8 cellular contexts compared by ENCODE assay signal in genomic region chr9:35490910-35491465, GRCh38. TPM values are rescaled to one million over a fixed set of nuclear protein-coding genes. Genes with fewer than 3 reads are reported as not detected.
DNase-seq lines count a peak whose midpoint lies in the region; ATAC-seq and TF ChIP-seq lines count a peak whose summit lies in the region.

No MANE protein-coding gene starts in this region.

- H3K9me3 Mint-ChIP-seq in stimulated activated naive CD8-positive, alpha-beta T cell treated with anti-CD3 and anti-CD28 coated beads, Interleukin-15, amount 100 ng/mL, for 72 hours, result peaks cover 0 to 4% of the 10 kb centered on the region in 2 donors

- peak overlapping the region; percentile 72 to 80 for H3K4me3 ChIP-seq in ascending aorta

- H3K27me3 ChIP-seq in ascending aorta, result no peaks in the 10 kb centered on the region

- H3K4me1 ChIP-seq in ascending aorta, result no peaks in the 10 kb centered on the region

- TF ChIP-seq CTCF in ascending aorta (IDR thresholded peaks at IDR 0.05), result no peak

- no peak for ATAC-seq in stimulated activated naive CD8-positive, alpha-beta T cell treated with anti-CD3 and anti-CD28 coated beads, Interleukin-15, amount 100 ng/mL, for 72 hours
- no peak for ATAC-seq in HG03097 (IDR thresholded peaks at IDR 0.05; ENCODE audit: low FRiP score, unreplicated experiment)
- ATAC-seq in GM21447 (IDR thresholded peaks at IDR 0.05; ENCODE audit: unreplicated experiment), result no peak

- no peaks in the 10 kb centered on the region for H3K36me3 ChIP-seq in ascending aorta

- H3K27ac ChIP-seq in ascending aorta, result peak overlapping the region; percentile 98 to 99

- peaks cover 12% of the 10 kb centered on the region for H3K27me3 Mint-ChIP-seq in stimulated activated naive CD8-positive, alpha-beta T cell treated with anti-CD3 and anti-CD28 coated beads, Interleukin-15, amount 100 ng/mL, for 72 hours

- peaks cover 0 to 6% of the 10 kb centered on the region in 2 donors for H3K9me3 ChIP-seq in ascending aorta

- peak overlapping the region; percentile 92 to 94 for H3K4me3 Mint-ChIP-seq in stimulated activated naive CD8-positive, alpha-beta T cell treated with anti-CD3 and anti-CD28 coated beads, Interleukin-15, amount 100 ng/mL, for 72 hours

- peak overlapping the region in 1 of 2 donors; percentile 72 for H3K27ac Mint-ChIP-seq in stimulated activated naive CD8-positive, alpha-beta T cell treated with anti-CD3 and anti-CD28 coated beads, Interleukin-15, amount 100 ng/mL, for 72 hours

- DNase-seq in DMS 273 (lab: John Stamatoyannopoulos, UW; ENCODE audit: unreplicated experiment) (peak; percentile 40), DMS 273 treated with DMSO at 0.1 percent for 48 hours (lab: John Stamatoyannopoulos, UW) (no peak), ascending aorta (ENCODE audit: low spot score in 2 of 2) (no peak), iris pigment epithelial cell (ENCODE audit: low read depth) (peak; percentile 59), SW 1271 (lab: John Stamatoyannopoulos, UW) (no peak)
- DNase-seq in stimulated activated naive CD8-positive, alpha-beta T cell treated with anti-CD3 and anti-CD28 coated beads, Interleukin-15, amount 100 ng/mL, for 72 hours, result no peak

- peaks cover 44% of the 10 kb centered on the region for H3K4me1 Mint-ChIP-seq in stimulated activated naive CD8-positive, alpha-beta T cell treated with anti-CD3 and anti-CD28 coated beads, Interleukin-15, amount 100 ng/mL, for 72 hours

- intact Hi-C loops in ascending aorta (cut with DNase I), result loop anchor here (2.0 to 10.0 kb wide), 5 partner anchors 28 to 444 kb away; partner anchors contain the start of genes HRCT1 and SPAAR

RNA-seq across cellular contexts. Expression of gene RUSC2, which starts 1.1 kb away (rescaled TPM):
- 116 TPM for total RNA-seq in ascending aorta

Comparison
In these comparisons a context has a peak if more than half of its experiments do, and no peak if none do; other contexts are left out.
1. DNase-seq: peak in DMS 273 (single experiment) and iris pigment epithelial cell (single experiment); none in DMS 273 treated with DMSO at 0.1 percent for 48 hours (single experiment), ascending aorta (0 of 2), stimulated activated naive CD8-positive, alpha-beta T cell treated with anti-CD3 and anti-CD28 coated beads, Interleukin-15, amount 100 ng/mL, for 72 hours (0 of 2) and SW 1271 (0 of 2).